19 cellular contexts compared by ENCODE assay signal in the genomic region with DNA sequence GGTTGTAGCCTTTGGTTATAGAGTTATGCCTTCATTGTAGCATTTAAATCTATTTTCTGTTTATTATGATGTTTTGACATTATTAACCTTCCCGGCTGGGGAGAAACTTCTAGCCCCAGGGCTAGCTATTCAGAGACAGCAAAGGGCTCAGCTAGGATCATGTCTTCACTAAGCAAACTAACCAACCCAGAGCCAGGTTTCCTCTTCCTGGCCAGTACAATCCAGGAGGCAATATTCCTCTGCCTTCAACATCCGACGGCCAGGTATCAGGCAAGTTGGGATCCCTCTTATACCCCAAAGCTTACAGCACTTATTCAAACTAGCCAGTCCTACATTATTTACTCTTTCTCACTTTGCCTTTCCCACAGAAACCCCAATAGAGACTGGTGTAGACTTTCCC.
DNase-seq lines count a peak whose midpoint lies in the region; TF ChIP-seq lines count a peak whose summit lies in the region.
"Had no signal": no experiment of that assay in that cellular context is flagged by ENCODE, and none has a peak within 500 bp of the region (broad histone marks: within the 10 kb centered on the region; RNA-seq: fewer than 3 reads in every experiment).

No MANE protein-coding gene starts in this region.

- POLR2A ChIA-PET in Caco-2 (lab: Charles Lee), result no interaction called here

- H3K4me1 ChIP-seq in Caco-2 (peaks cover 6% of the 10 kb centered on the region; the same call in 1 of the 2 replicates), HUES6 (ENCODE audit: control insufficient read depth, insufficient read depth, low read length) (peaks cover 19% of the 10 kb centered on the region), neural progenitor cell (peaks cover 10% of the 10 kb centered on the region), uterus (no peaks in the 10 kb centered on the region)
- H3K4me1 ChIP-seq: Peyer's patch had no signal

- peaks cover 4% of the 10 kb centered on the region for H3K9me3 ChIP-seq in Caco-2
- peaks cover 12% of the 10 kb centered on the region for H3K9me3 ChIP-seq in HUES6 (ENCODE audit: control insufficient read depth, insufficient read depth, low read depth, low read length)
- H3K9me3 ChIP-seq in neural progenitor cell (ENCODE audit: low read depth), result no peaks in the 10 kb centered on the region
- H3K9me3 ChIP-seq in uterus, result no peaks in the 10 kb centered on the region
- H3K9me3 ChIP-seq: MG63, Peyer's patch had no signal

- H3K27ac Mint-ChIP-seq in Caco-2 (ENCODE audit: unreplicated experiment), result peak overlapping the region; percentile 46
- H3K27ac Mint-ChIP-seq in endothelial cell (ENCODE audit: unreplicated experiment), result peak overlapping the region; percentile 40
- H3K27ac Mint-ChIP-seq in neural progenitor cell, result no peak overlapping the region
- H3K27ac Mint-ChIP-seq: B cell, CD14-positive monocyte, T-cell had no signal

- peak overlapping the region; percentile 76 for H3K9ac ChIP-seq in HUES6 (ENCODE audit: low read length)
- no peak overlapping the region for H3K9ac ChIP-seq in neural progenitor cell

- H3K4me3 ChIP-seq in Caco-2 (ENCODE audit: low read depth, low read length) (no peak overlapping the region), HUES6 (ENCODE audit: low read depth, low read length) (0 out of 2 replicates have a peak overlapping the region, but pooled peaks have one; percentile 22), neural progenitor cell (no peak overlapping the region), uterus (no peak overlapping the region), lower leg skin (ENCODE audit: low read depth, poor library complexity, severe bottlenecking) (no peak overlapping the region)
- H3K4me3 ChIP-seq: K562, MG63, Peyer's patch had no signal

- CTCF ChIA-PET in Caco-2 (lab: Charles Lee), result no interaction called here

- H4K20me1 ChIP-seq in neural progenitor cell (ENCODE audit: low read depth), result no peaks in the 10 kb centered on the region

- H3K36me3 ChIP-seq in Caco-2 (ENCODE audit: control insufficient read depth, insufficient read depth, low read length), result no peaks in the 10 kb centered on the region
- H3K36me3 ChIP-seq in HUES6 (ENCODE audit: control insufficient read depth, insufficient read depth, low read length), result peaks cover 4% of the 10 kb centered on the region; the same call in 1 of the 2 replicates
- no peaks in the 10 kb centered on the region for H3K36me3 ChIP-seq in neural progenitor cell
- H3K36me3 ChIP-seq in uterus, result no peaks in the 10 kb centered on the region
- H3K36me3 ChIP-seq: MG63, Peyer's patch had no signal

- DNase-seq in Caco-2 (no peak), endothelial cell (ENCODE audit: low spot score) (no peak), neural progenitor cell (ENCODE audit: low spot score) (no peak), uterus (no peak), lower leg skin (ENCODE audit: low spot score in 2 of 2) (no peak), glomerular visceral epithelial cell (ENCODE audit: extremely low spot score) (no peak), GM03348 (ENCODE audit: low spot score) (no peak)
- DNase-seq: DMS79 treated with DMSO at 0.1 percent for 48 hours, GOT3, MG63, NCI-H1417, NCI-H187 treated with DMSO at 0.1 percent for 48 hours, NCI-H2107, Peyer's patch, T-cell had no signal

- TF ChIP-seq CTCF in Caco-2 (IDR thresholded peaks at IDR 0.05; ENCODE audit: insufficient read depth in 1 of 2, low read depth in 1 of 2, low read length in 1 of 2, severe bottlenecking in 1 of 2, unreplicated experiment in 1 of 2) (no peak), endothelial cell (IDR thresholded peaks at IDR 0.05; ENCODE audit: unreplicated experiment) (no peak), neural progenitor cell (IDR thresholded peaks at IDR 0.05) (no peak), uterus (IDR thresholded peaks at IDR 0.05) (no peak), lower leg skin (IDR thresholded peaks at IDR 0.05) (no peak)

- H2AFZ ChIP-seq in neural progenitor cell (replicated peaks), result peak overlapping the region; percentile 26

- TF ChIP-seq POLR2A in uterus (IDR thresholded peaks at IDR 0.05) (no peak), lower leg skin (IDR thresholded peaks at IDR 0.05) (no peak)

- H3K36me3 Mint-ChIP-seq in Caco-2 (ENCODE audit: insufficient read depth, unreplicated experiment) (no peaks in the 10 kb centered on the region), endothelial cell (ENCODE audit: low read depth, unreplicated experiment) (no peaks in the 10 kb centered on the region), neural progenitor cell (no peaks in the 10 kb centered on the region)
- H3K36me3 Mint-ChIP-seq: CD14-positive monocyte, T-cell had no signal

- H3K4me2 ChIP-seq in neural progenitor cell, result peak overlapping the region; percentile 16

- H3K9me3 Mint-ChIP-seq in Caco-2 (ENCODE audit: unreplicated experiment) (peaks cover 10% of the 10 kb centered on the region), endothelial cell (ENCODE audit: unreplicated experiment) (no peaks in the 10 kb centered on the region), neural progenitor cell (peaks cover 21% of the 10 kb centered on the region)

- H3K4me1 Mint-ChIP-seq in Caco-2 (ENCODE audit: low read depth, unreplicated experiment) (peaks cover 7% of the 10 kb centered on the region), endothelial cell (ENCODE audit: unreplicated experiment) (peaks cover 13% of the 10 kb centered on the region), neural progenitor cell (peaks cover 18% of the 10 kb centered on the region)
- H3K4me1 Mint-ChIP-seq: B cell, CD14-positive monocyte, T-cell had no signal

- no peaks in the 10 kb centered on the region for H3K79me2 ChIP-seq in neural progenitor cell (ENCODE audit: low read depth)

- WGBS in lower leg skin, 2 donors, result 59 to 72% methylated on average over 3 of the region's 3 CpGs

- no TSS peak for BruUV-seq in Caco-2 (replicated peaks; lab: Mats Ljungman, UMichigan)

- H3K27ac ChIP-seq in HUES6 (ENCODE audit: low read depth, low read length), result peak overlapping the region; percentile 97
- peak overlapping the region; percentile 26 for H3K27ac ChIP-seq in neural progenitor cell
- H3K27ac ChIP-seq in uterus, result no peak overlapping the region
- H3K27ac ChIP-seq: Peyer's patch had no signal

- no peak overlapping the region for H3K4me3 Mint-ChIP-seq in Caco-2 (ENCODE audit: unreplicated experiment)
- no peak overlapping the region for H3K4me3 Mint-ChIP-seq in endothelial cell (ENCODE audit: unreplicated experiment)
- no peak overlapping the region for H3K4me3 Mint-ChIP-seq in neural progenitor cell
- H3K4me3 Mint-ChIP-seq: B cell, CD14-positive monocyte, T-cell had no signal

- H3K27me3 ChIP-seq in Caco-2 (replicated peaks; ENCODE audit: control insufficient read depth, insufficient read depth, low read length) (no peaks in the 10 kb centered on the region), HUES6 (ENCODE audit: control insufficient read depth, insufficient read depth, low read length) (no peaks in the 10 kb centered on the region), neural progenitor cell (no peaks in the 10 kb centered on the region), uterus (no peaks in the 10 kb centered on the region)
- H3K27me3 ChIP-seq: MG63, Peyer's patch had no signal

- intact Hi-C loops in Caco-2 (cut with micrococcal nuclease; ENCODE audit: unreplicated experiment), result no loop called here
- intact Hi-C loops in uterus (cut with DNase I; ENCODE audit: low total_unique reads), result no loop called here
- intact Hi-C loops in lower leg skin (cut with DNase I; ENCODE audit: low total_unique reads), result no loop called here

- H3K27me3 Mint-ChIP-seq in Caco-2 (ENCODE audit: insufficient read depth, unreplicated experiment), result no peaks in the 10 kb centered on the region
- no peaks in the 10 kb centered on the region for H3K27me3 Mint-ChIP-seq in endothelial cell (ENCODE audit: unreplicated experiment)
- H3K27me3 Mint-ChIP-seq in neural progenitor cell (ENCODE audit: insufficient read depth, low read depth), result peaks cover 2% of the 10 kb centered on the region
- H3K27me3 Mint-ChIP-seq: B cell, T-cell had no signal

- peaks cover 5% of the 10 kb centered on the region for H3F3A ChIP-seq in neural progenitor cell (ENCODE audit: low read depth)

Comparison
In these comparisons a context has a peak if more than half of its experiments do, and no peak if none do; other contexts are left out.
1. H3K27ac ChIP-seq: peak in HUES6 (single experiment) and neural progenitor cell (single experiment); none in uterus (0 of 2).